14 cellular contexts compared by ENCODE assay signal in genomic region chr4:115119804-115120352, GRCh38. TPM values are rescaled to one million over a fixed set of nuclear protein-coding genes. Genes with fewer than 3 reads are reported as not detected.
DNase-seq lines count a peak whose midpoint lies in the region; ATAC-seq and TF ChIP-seq lines count a peak whose summit lies in the region.
"Had no signal": no experiment of that assay in that cellular context is flagged by ENCODE, and none has a peak within 500 bp of the region (broad histone marks: within the 10 kb centered on the region; RNA-seq: fewer than 3 reads in every experiment).

No MANE protein-coding gene starts in this region.

- no peaks in the 10 kb centered on the region for H3K36me3 ChIP-seq in esophagus muscularis mucosa

- peak; percentile 58 to 64 for TF ChIP-seq CTCF in brain (conservative IDR thresholded peaks at IDR 0.05)
- no peak for TF ChIP-seq CTCF in esophagus muscularis mucosa (IDR thresholded peaks at IDR 0.05)

- no peak overlapping the region for H3K27ac Mint-ChIP-seq in brain
- H3K27ac Mint-ChIP-seq: activated T-cell treated with anti-CD3 and anti-CD28 coated beads, Interleukin-2, amount 50 U/mL, for 24 hours had no signal

- H3K4me1 ChIP-seq in esophagus muscularis mucosa = no peaks in the 10 kb centered on the region

- peaks cover 26% of the 10 kb centered on the region for H3K4me1 Mint-ChIP-seq in brain

- H3K4me3 Mint-ChIP-seq in brain = no peak overlapping the region
- H3K4me3 Mint-ChIP-seq: activated T-cell treated with anti-CD3 and anti-CD28 coated beads, Interleukin-2, amount 50 U/mL, for 24 hours had no signal

- no peaks in the 10 kb centered on the region for H3K9me3 Mint-ChIP-seq in brain
- H3K9me3 Mint-ChIP-seq: activated T-cell treated with anti-CD3 and anti-CD28 coated beads, Interleukin-2, amount 50 U/mL, for 24 hours had no signal

- H3K9me3 ChIP-seq in esophagus muscularis mucosa = no peaks in the 10 kb centered on the region

- no peak for TF ChIP-seq EP300 in esophagus muscularis mucosa (IDR thresholded peaks at IDR 0.05)

- H3K27me3 Mint-ChIP-seq in brain = no peaks in the 10 kb centered on the region
- H3K27me3 Mint-ChIP-seq: activated T-cell treated with anti-CD3 and anti-CD28 coated beads, Interleukin-2, amount 50 U/mL, for 24 hours had no signal

- no peak for TF ChIP-seq POLR2A in esophagus muscularis mucosa (IDR thresholded peaks at IDR 0.05; ENCODE audit: low read depth)

- no peak overlapping the region for H3K27ac ChIP-seq in esophagus muscularis mucosa (replicated peaks in 1 of 4)

- no peak overlapping the region for H3K4me3 ChIP-seq in esophagus muscularis mucosa

- WGBS in esophagus muscularis mucosa = 91% methylated on average over 1 of the region's 1 CpG

- peak; percentile 56 for DNase-seq in SHP77 treated with DMSO at 0.1 percent for 48 hours (lab: John Stamatoyannopoulos, UW)
- no peak for DNase-seq in SHP77 (lab: John Stamatoyannopoulos, UW)
- DNase-seq in NCI-H2081 treated with DMSO at 0.1 percent for 48 hours (lab: John Stamatoyannopoulos, UW) = peak; percentile 20
- DNase-seq in NCI-H187 treated with DMSO at 0.1 percent for 48 hours (lab: John Stamatoyannopoulos, UW) = no peak
- no peak for DNase-seq in esophagus muscularis mucosa (ENCODE audit: extremely low spot score)
- DNase-seq: activated CD4-positive, CD25-positive, alpha-beta regulatory T cell treated with anti-CD3 and anti-CD28 coated beads, Interleukin-2, amount 50 U/mL, for 72 hours; activated T-cell treated with anti-CD3 and anti-CD28 coated beads, Interleukin-2, amount 50 U/mL, for 24 hours; amniotic stem cell; dermis blood vessel endothelial cell; NCI-H526 had no signal

- ATAC-seq in GM18861 (IDR thresholded peaks at IDR 0.05; ENCODE audit: unreplicated experiment) (no peak), GM21447 (IDR thresholded peaks at IDR 0.05; ENCODE audit: unreplicated experiment) (no peak)

- intact Hi-C loops in esophagus muscularis mucosa (cut with DNase I) = no loop called here

- H3K27me3 ChIP-seq in esophagus muscularis mucosa = peaks cover 0 to 2% (median 0%) of the 10 kb centered on the region in 4 donors

- H3K36me3 Mint-ChIP-seq in brain = no peaks in the 10 kb centered on the region

RNA-seq across cellular contexts. Expression of gene NDST4, which starts 6.5 kb away (rescaled TPM):
- 0.48 TPM for polyA plus RNA-seq in brain (ENCODE audit: insufficient read depth, low read depth, low replicate concordance)
- not detected for total RNA-seq in esophagus muscularis mucosa
- total RNA-seq: dermis blood vessel endothelial cell, posterior vena cava had no signal

Comparison
In these comparisons a context has a peak if more than half of its experiments do, and no peak if none do; other contexts are left out.
1. DNase-seq: peak in SHP77 treated with DMSO at 0.1 percent for 48 hours (single experiment) and NCI-H2081 treated with DMSO at 0.1 percent for 48 hours (single experiment); none in SHP77 (0 of 2), NCI-H187 treated with DMSO at 0.1 percent for 48 hours (single experiment) and esophagus muscularis mucosa (single experiment).
2. CTCF ChIP-seq: peak in brain (2 of 2); none in esophagus muscularis mucosa (0 of 3).